In genomic region chr2:160505236-160505635, GRCh38 we compare ENCODE assay signal across 1 cellular context.
TF ChIP-seq lines count a peak whose summit lies in the region.

No MANE protein-coding gene starts in this region.

TF ChIP-seq in SK-N-SH, 30 proteins besides CTCF, POLR2A, EP300 and RAD21 (continued from another document):
- TF ChIP-seq USF2 (IDR thresholded peaks at IDR 0.05; ENCODE audit: borderline replicate concordance, low read depth, low read length) (no peak), TAF1 (IDR thresholded peaks at IDR 0.05; ENCODE audit: borderline replicate concordance, low read depth, low read length) (no peak), REST (IDR thresholded peaks at IDR 0.05; ENCODE audit: low read depth, low read length) (no peak), TCF12 (IDR thresholded peaks at IDR 0.05) (no peak), PBX3 (IDR thresholded peaks at IDR 0.05) (no peak), FOSL2 (IDR thresholded peaks at IDR 0.05; ENCODE audit: borderline replicate concordance, low read depth) (no peak), SMC3 (IDR thresholded peaks at IDR 0.05; ENCODE audit: low read depth, low read length) (no peak), IRF3 (IDR thresholded peaks at IDR 0.05; ENCODE audit: low read depth, low read length) (no peak)
